ENCODE assay signal across 33 cellular contexts in the genomic region with DNA sequence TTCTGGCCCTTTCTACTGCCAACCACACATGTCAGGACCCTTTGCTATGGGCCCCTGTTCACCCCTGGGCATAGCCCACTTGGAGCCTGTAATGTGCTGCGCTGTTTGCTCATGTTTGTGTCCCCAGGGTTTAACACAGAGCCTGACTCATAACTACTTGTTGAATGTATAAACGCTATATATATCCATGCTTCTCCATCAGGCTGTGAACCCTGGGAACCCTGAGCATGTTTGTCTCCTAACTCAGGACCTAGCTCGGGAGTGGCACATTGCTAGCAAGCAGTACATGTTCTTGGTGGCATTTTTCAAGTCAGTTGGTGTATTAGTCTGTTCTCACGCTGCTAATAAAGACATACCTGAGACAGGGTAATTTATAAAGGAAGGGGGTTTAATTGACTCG.
"Had no signal": no experiment of that assay in that cellular context is flagged by ENCODE, and none has a peak within 500 bp of the region (broad histone marks: within the 10 kb centered on the region; RNA-seq: fewer than 3 reads in every experiment).

No MANE protein-coding gene starts in this region.

- H3K36me3 Mint-ChIP-seq: activated CD4-positive, alpha-beta memory T cell treated with anti-CD3 and anti-CD28 coated beads for 36 hours; activated CD8-positive, alpha-beta memory T cell treated with anti-CD3 and anti-CD28 coated beads, Interleukin-2, amount 10 ng/mL, durations not matched to agents 7 days and 5 days; activated naive CD4-positive, alpha-beta T cell treated with anti-CD3 and anti-CD28 coated beads, Interleukin-2, amount 50 U/mL, for 24 hours had no signal

- DNase-seq: activated CD4-positive, alpha-beta memory T cell treated with anti-CD3 and anti-CD28 coated beads for 36 hours; activated CD4-positive, alpha-beta T cell treated with anti-CD3 and anti-CD28 coated beads for 36 hours; activated CD4-positive, alpha-beta T cell treated with anti-CD3 and anti-CD28 coated beads, Interleukin-2, amount 10 ng/mL, durations not matched to agents 24 days and 14 days; activated CD4-positive, CD25-positive, alpha-beta regulatory T cell; activated CD4-positive, CD25-positive, alpha-beta regulatory T cell treated with anti-CD3 and anti-CD28 coated beads, Interleukin-2, amount 50 U/mL, for 72 hours; activated CD8-positive, alpha-beta memory T cell treated with anti-CD3 and anti-CD28 coated beads, Interleukin-2, amount 10 ng/mL, durations not matched to agents 7 days and 5 days; activated CD8-positive, alpha-beta memory T cell treated with anti-CD3 and anti-CD28 coated beads, Interleukin-2, amount 50 U/mL, for 4 hours; activated CD8-positive, alpha-beta T cell treated with anti-CD3 and anti-CD28 coated beads, Interleukin-2, amount 10 ng/mL, durations not matched to agents 7 days and 5 days; activated effector memory CD4-positive, alpha-beta T cell treated with anti-CD3 and anti-CD28 coated beads, Interleukin-2, amount 50 U/mL, for 16 hours; activated naive CD4-positive, alpha-beta T cell treated with anti-CD3 and anti-CD28 coated beads for 36 hours; activated naive CD8-positive, alpha-beta T cell treated with anti-CD3 and anti-CD28 coated beads for 36 hours; activated naive CD8-positive, alpha-beta T cell treated with anti-CD3 and anti-CD28 coated beads, Interleukin-2, amount 50 U/mL, for 24 hours; activated T-cell treated with anti-CD3 and anti-CD28 coated beads, Interleukin-2, amount 50 U/mL, for 1 hour; activated T-cell treated with anti-CD3 and anti-CD28 coated beads, Interleukin-2, amount 50 U/mL, for 48 hours; adrenal gland; amygdala; aorta; body of pancreas; caudate nucleus; colonic mucosa; dorsolateral prefrontal cortex; effector memory CD4-positive, alpha-beta T cell; endodermal cell; erythroblast; foreskin keratinocyte; gastrocnemius medialis; glutamatergic neuron; T-helper 2 cell had no signal

- H3K27ac ChIP-seq: adrenal gland, body of pancreas, colonic mucosa, dorsolateral prefrontal cortex, esophagus muscularis mucosa, foreskin keratinocyte, gastrocnemius medialis had no signal

- H3K4me3 Mint-ChIP-seq: activated CD4-positive, alpha-beta memory T cell treated with anti-CD3 and anti-CD28 coated beads for 36 hours; activated CD4-positive, alpha-beta T cell treated with anti-CD3 and anti-CD28 coated beads for 36 hours; activated CD4-positive, alpha-beta T cell treated with anti-CD3 and anti-CD28 coated beads, Interleukin-2, amount 10 ng/mL, durations not matched to agents 24 days and 14 days; activated CD8-positive, alpha-beta memory T cell treated with anti-CD3 and anti-CD28 coated beads, Interleukin-2, amount 10 ng/mL, durations not matched to agents 7 days and 5 days; activated CD8-positive, alpha-beta T cell treated with anti-CD3 and anti-CD28 coated beads, Interleukin-2, amount 10 ng/mL, durations not matched to agents 7 days and 5 days; activated naive CD4-positive, alpha-beta T cell treated with anti-CD3 and anti-CD28 coated beads for 36 hours; activated naive CD4-positive, alpha-beta T cell treated with anti-CD3 and anti-CD28 coated beads, Interleukin-2, amount 50 U/mL, for 24 hours; activated naive CD8-positive, alpha-beta T cell treated with anti-CD3 and anti-CD28 coated beads for 36 hours; activated naive CD8-positive, alpha-beta T cell treated with anti-CD3 and anti-CD28 coated beads, Interleukin-2, amount 50 U/mL, for 24 hours; activated T-helper 1 cell treated with anti-CD3 and anti-CD28 coated beads, Interleukin-12 subunit alpha, Interleukin-12 subunit beta, Interleukin-2, Interleukin-4 antibody, amounts not matched to agents 30 ng/mL and 10 ng/mL and 1 ng/mL, durations not matched to agents 14 hours and 24 hours and 36 hours; dendritic cell treated with granulocyte-macrophage colony-stimulating factor and Interleukin-4, amounts not matched to agents 40 ng/mL and 50 ng/mL, for 4 days; endodermal cell had no signal

- H3K27ac Mint-ChIP-seq: activated CD4-positive, alpha-beta memory T cell treated with anti-CD3 and anti-CD28 coated beads for 36 hours; activated CD4-positive, alpha-beta T cell treated with anti-CD3 and anti-CD28 coated beads for 36 hours; activated CD4-positive, alpha-beta T cell treated with anti-CD3 and anti-CD28 coated beads, Interleukin-2, amount 10 ng/mL, durations not matched to agents 24 days and 14 days; activated CD8-positive, alpha-beta memory T cell treated with anti-CD3 and anti-CD28 coated beads, Interleukin-2, amount 10 ng/mL, durations not matched to agents 7 days and 5 days; activated CD8-positive, alpha-beta T cell treated with anti-CD3 and anti-CD28 coated beads, Interleukin-2, amount 10 ng/mL, durations not matched to agents 7 days and 5 days; activated naive CD4-positive, alpha-beta T cell treated with anti-CD3 and anti-CD28 coated beads for 36 hours; activated naive CD4-positive, alpha-beta T cell treated with anti-CD3 and anti-CD28 coated beads, Interleukin-2, amount 50 U/mL, for 24 hours; activated naive CD8-positive, alpha-beta T cell treated with anti-CD3 and anti-CD28 coated beads for 36 hours; activated naive CD8-positive, alpha-beta T cell treated with anti-CD3 and anti-CD28 coated beads, Interleukin-2, amount 50 U/mL, for 24 hours; activated T-helper 1 cell treated with anti-CD3 and anti-CD28 coated beads, Interleukin-12 subunit alpha, Interleukin-12 subunit beta, Interleukin-2, Interleukin-4 antibody, amounts not matched to agents 30 ng/mL and 10 ng/mL and 1 ng/mL, durations not matched to agents 14 hours and 24 hours and 36 hours; activated T-helper 2 cell treated with anti-CD3 and anti-CD28 coated beads, Interferon-gamma antibody, Interleukin-2, Interleukin-4, amounts not matched to agents 10 μg/mL and 5 μg/mL and 100 μg/mL, durations not matched to agents 14 hours and 24 hours and 36 hours; dendritic cell treated with granulocyte-macrophage colony-stimulating factor and Interleukin-4, amounts not matched to agents 40 ng/mL and 50 ng/mL, for 4 days; endodermal cell had no signal

- H3K27me3 Mint-ChIP-seq: activated CD4-positive, alpha-beta memory T cell treated with anti-CD3 and anti-CD28 coated beads for 36 hours; activated CD4-positive, alpha-beta T cell treated with anti-CD3 and anti-CD28 coated beads, Interleukin-2, amount 10 ng/mL, durations not matched to agents 24 days and 14 days; activated naive CD8-positive, alpha-beta T cell treated with anti-CD3 and anti-CD28 coated beads for 36 hours; activated naive CD8-positive, alpha-beta T cell treated with anti-CD3 and anti-CD28 coated beads, Interleukin-2, amount 50 U/mL, for 24 hours had no signal

- H3K4me3 ChIP-seq: adrenal gland, body of pancreas, colonic mucosa, dorsolateral prefrontal cortex, esophagus muscularis mucosa, gastrocnemius medialis had no signal

- H3K27me3 ChIP-seq: adrenal gland, body of pancreas, colonic mucosa, dorsolateral prefrontal cortex, esophagus muscularis mucosa, foreskin keratinocyte, gastrocnemius medialis had no signal

- H3K36me3 ChIP-seq: adrenal gland, colonic mucosa, esophagus muscularis mucosa, gastrocnemius medialis had no signal

- H3K9me3 Mint-ChIP-seq: activated CD4-positive, alpha-beta memory T cell treated with anti-CD3 and anti-CD28 coated beads for 36 hours; activated CD4-positive, alpha-beta T cell treated with anti-CD3 and anti-CD28 coated beads, Interleukin-2, amount 10 ng/mL, durations not matched to agents 24 days and 14 days; activated naive CD4-positive, alpha-beta T cell treated with anti-CD3 and anti-CD28 coated beads, Interleukin-2, amount 50 U/mL, for 24 hours; activated naive CD8-positive, alpha-beta T cell treated with anti-CD3 and anti-CD28 coated beads, Interleukin-2, amount 50 U/mL, for 24 hours; activated T-helper 1 cell treated with anti-CD3 and anti-CD28 coated beads, Interleukin-12 subunit alpha, Interleukin-12 subunit beta, Interleukin-2, Interleukin-4 antibody, amounts not matched to agents 30 ng/mL and 10 ng/mL and 1 ng/mL, durations not matched to agents 14 hours and 24 hours and 36 hours; activated T-helper 2 cell treated with anti-CD3 and anti-CD28 coated beads, Interferon-gamma antibody, Interleukin-2, Interleukin-4, amounts not matched to agents 10 μg/mL and 5 μg/mL and 100 μg/mL, durations not matched to agents 14 hours and 24 hours and 36 hours had no signal

- H3K9me3 ChIP-seq: adrenal gland, body of pancreas, colonic mucosa, esophagus muscularis mucosa, gastrocnemius medialis had no signal
